Comparison of ENCODE assay signal across 20 cellular contexts in genomic region chr2:218500501-218501060, GRCh38.
"Had no signal": no experiment of that assay in that cellular context is flagged by ENCODE, and none has a peak within 500 bp of the region (broad histone marks: within the 10 kb centered on the region; RNA-seq: fewer than 3 reads in every experiment).

No MANE protein-coding gene starts in this region.

- H3K27me3 Mint-ChIP-seq: naive thymus-derived CD8-positive, alpha-beta T cell; progenitor cell of endocrine pancreas had no signal

- H3K36me3 ChIP-seq: ovary had no signal

- DNase-seq: cortex of kidney; dorsolateral prefrontal cortex; effector CD8-positive, alpha-beta T cell; esophagus squamous epithelium; foreskin fibroblast; glutamatergic neuron; immature natural killer cell; left ventricle myocardium superior; mucosa of descending colon; naive thymus-derived CD8-positive, alpha-beta T cell; ovary; right cardiac atrium; stimulated activated CD4-positive, alpha-beta T cell treated with anti-CD3 and anti-CD28 coated beads, Interleukin-2, amount 100 ng/mL, for 48 hours; stimulated activated naive CD4-positive, alpha-beta T cell treated with Interleukin-2 at 50 U/mL for 16 hours; trophoblast cell had no signal

- H3K27ac Mint-ChIP-seq: progenitor cell of endocrine pancreas had no signal

- H3K9me3 Mint-ChIP-seq: immature natural killer cell; naive thymus-derived CD8-positive, alpha-beta T cell; neural crest cell had no signal

- H3K27me3 ChIP-seq: dorsolateral prefrontal cortex, esophagus squamous epithelium, gastroesophageal sphincter, ovary had no signal

- H3K9me3 ChIP-seq: esophagus squamous epithelium, gastroesophageal sphincter, mucosa of descending colon, ovary had no signal

- H3K27ac ChIP-seq: epithelial cell of prostate, ovary had no signal

- H3K4me3 ChIP-seq: dorsolateral prefrontal cortex, esophagus squamous epithelium, gastroesophageal sphincter, mucosa of descending colon, ovary, smooth muscle cell had no signal

- H3K4me3 Mint-ChIP-seq: immature natural killer cell; naive thymus-derived CD8-positive, alpha-beta T cell; neural crest cell had no signal

- ATAC-seq: gastroesophageal sphincter; left ventricle myocardium superior; mucosa of descending colon; naive thymus-derived CD8-positive, alpha-beta T cell; right cardiac atrium had no signal

- H3K4me1 Mint-ChIP-seq: immature natural killer cell, neural crest cell had no signal
